1 cellular context compared by ENCODE assay signal in genomic region chr17:42798383-42799380, GRCh38.
TF ChIP-seq lines count a peak whose summit lies in the region.

Gene CNTD1, plus strand, starts transcription at chr17:42798861. Its CDS starts 207 bp downstream, at chr17:42799068.
Gene COA3, minus strand, starts transcription at chr17:42798704. Its CDS starts 23 bp downstream, at chr17:42798681.

TF ChIP-seq in H1, 55 proteins besides CTCF, POLR2A, EP300 and RAD21:
- no peak for TF ChIP-seq CBX5 (IDR thresholded peaks at IDR 0.05; ENCODE audit: low read depth, low read length)
- TF ChIP-seq, protein P1, sequence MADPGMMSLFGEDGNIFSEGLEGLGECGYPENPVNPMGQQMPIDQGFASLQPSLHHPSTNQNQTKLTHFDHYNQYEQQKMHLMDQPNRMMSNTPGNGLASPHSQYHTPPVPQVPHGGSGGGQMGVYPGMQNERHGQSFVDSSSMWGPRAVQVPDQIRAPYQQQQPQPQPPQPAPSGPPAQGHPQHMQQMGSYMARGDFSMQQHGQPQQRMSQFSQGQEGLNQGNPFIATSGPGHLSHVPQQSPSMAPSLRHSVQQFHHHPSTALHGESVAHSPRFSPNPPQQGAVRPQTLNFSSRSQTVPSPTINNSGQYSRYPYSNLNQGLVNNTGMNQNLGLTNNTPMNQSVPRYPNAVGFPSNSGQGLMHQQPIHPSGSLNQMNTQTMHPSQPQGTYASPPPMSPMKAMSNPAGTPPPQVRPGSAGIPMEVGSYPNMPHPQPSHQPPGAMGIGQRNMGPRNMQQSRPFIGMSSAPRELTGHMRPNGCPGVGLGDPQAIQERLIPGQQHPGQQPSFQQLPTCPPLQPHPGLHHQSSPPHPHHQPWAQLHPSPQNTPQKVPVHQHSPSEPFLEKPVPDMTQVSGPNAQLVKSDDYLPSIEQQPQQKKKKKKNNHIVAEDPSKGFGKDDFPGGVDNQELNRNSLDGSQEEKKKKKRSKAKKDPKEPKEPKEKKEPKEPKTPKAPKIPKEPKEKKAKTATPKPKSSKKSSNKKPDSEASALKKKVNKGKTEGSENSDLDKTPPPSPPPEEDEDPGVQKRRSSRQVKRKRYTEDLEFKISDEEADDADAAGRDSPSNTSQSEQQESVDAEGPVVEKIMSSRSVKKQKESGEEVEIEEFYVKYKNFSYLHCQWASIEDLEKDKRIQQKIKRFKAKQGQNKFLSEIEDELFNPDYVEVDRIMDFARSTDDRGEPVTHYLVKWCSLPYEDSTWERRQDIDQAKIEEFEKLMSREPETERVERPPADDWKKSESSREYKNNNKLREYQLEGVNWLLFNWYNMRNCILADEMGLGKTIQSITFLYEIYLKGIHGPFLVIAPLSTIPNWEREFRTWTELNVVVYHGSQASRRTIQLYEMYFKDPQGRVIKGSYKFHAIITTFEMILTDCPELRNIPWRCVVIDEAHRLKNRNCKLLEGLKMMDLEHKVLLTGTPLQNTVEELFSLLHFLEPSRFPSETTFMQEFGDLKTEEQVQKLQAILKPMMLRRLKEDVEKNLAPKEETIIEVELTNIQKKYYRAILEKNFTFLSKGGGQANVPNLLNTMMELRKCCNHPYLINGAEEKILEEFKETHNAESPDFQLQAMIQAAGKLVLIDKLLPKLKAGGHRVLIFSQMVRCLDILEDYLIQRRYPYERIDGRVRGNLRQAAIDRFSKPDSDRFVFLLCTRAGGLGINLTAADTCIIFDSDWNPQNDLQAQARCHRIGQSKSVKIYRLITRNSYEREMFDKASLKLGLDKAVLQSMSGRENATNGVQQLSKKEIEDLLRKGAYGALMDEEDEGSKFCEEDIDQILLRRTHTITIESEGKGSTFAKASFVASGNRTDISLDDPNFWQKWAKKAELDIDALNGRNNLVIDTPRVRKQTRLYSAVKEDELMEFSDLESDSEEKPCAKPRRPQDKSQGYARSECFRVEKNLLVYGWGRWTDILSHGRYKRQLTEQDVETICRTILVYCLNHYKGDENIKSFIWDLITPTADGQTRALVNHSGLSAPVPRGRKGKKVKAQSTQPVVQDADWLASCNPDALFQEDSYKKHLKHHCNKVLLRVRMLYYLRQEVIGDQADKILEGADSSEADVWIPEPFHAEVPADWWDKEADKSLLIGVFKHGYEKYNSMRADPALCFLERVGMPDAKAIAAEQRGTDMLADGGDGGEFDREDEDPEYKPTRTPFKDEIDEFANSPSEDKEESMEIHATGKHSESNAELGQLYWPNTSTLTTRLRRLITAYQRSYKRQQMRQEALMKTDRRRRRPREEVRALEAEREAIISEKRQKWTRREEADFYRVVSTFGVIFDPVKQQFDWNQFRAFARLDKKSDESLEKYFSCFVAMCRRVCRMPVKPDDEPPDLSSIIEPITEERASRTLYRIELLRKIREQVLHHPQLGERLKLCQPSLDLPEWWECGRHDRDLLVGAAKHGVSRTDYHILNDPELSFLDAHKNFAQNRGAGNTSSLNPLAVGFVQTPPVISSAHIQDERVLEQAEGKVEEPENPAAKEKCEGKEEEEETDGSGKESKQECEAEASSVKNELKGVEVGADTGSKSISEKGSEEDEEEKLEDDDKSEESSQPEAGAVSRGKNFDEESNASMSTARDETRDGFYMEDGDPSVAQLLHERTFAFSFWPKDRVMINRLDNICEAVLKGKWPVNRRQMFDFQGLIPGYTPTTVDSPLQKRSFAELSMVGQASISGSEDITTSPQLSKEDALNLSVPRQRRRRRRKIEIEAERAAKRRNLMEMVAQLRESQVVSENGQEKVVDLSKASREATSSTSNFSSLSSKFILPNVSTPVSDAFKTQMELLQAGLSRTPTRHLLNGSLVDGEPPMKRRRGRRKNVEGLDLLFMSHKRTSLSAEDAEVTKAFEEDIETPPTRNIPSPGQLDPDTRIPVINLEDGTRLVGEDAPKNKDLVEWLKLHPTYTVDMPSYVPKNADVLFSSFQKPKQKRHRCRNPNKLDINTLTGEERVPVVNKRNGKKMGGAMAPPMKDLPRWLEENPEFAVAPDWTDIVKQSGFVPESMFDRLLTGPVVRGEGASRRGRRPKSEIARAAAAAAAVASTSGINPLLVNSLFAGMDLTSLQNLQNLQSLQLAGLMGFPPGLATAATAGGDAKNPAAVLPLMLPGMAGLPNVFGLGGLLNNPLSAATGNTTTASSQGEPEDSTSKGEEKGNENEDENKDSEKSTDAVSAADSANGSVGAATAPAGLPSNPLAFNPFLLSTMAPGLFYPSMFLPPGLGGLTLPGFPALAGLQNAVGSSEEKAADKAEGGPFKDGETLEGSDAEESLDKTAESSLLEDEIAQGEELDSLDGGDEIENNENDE (IDR thresholded peaks at IDR 0.05; ENCODE audit: insufficient replicate concordance, low read length), result no peak
- TF ChIP-seq TEAD4 (IDR thresholded peaks at IDR 0.05; ENCODE audit: low read depth, low read length), result peak; percentile 22; the same call in 1 of the 2 replicates
- TF ChIP-seq ASH2L (IDR thresholded peaks at IDR 0.05; ENCODE audit: low read length), result peak; percentile 81
- no peak for TF ChIP-seq MAFK (IDR thresholded peaks at IDR 0.05; ENCODE audit: low read depth, low read length)
- no peak for TF ChIP-seq NANOG (IDR thresholded peaks at IDR 0.05; ENCODE audit: insufficient read depth, low read depth, low read length, poor library complexity, severe bottlenecking)
- TF ChIP-seq BRCA1 (IDR thresholded peaks at IDR 0.05; ENCODE audit: low read depth, low read length), result no peak
- TF ChIP-seq HDAC2 (IDR thresholded peaks at IDR 0.05; ENCODE audit: borderline replicate concordance in 1 of 2, low read depth in 2 of 2, low read length in 2 of 2), result peak; percentile 33 to 88; a peak in 3 of 4 replicates
- TF ChIP-seq MAX (IDR thresholded peaks at IDR 0.05), result peak; percentile 99
- no peak for TF ChIP-seq SIRT6 (IDR thresholded peaks at IDR 0.05; ENCODE audit: low read length)
- no peak for TF ChIP-seq SP4 (IDR thresholded peaks at IDR 0.05; ENCODE audit: low read length)
- TF ChIP-seq SIN3A (conservative IDR thresholded peaks at IDR 0.05 in 1 of 2, IDR thresholded peaks at IDR 0.05 in 1 of 2; ENCODE audit: low read depth in 1 of 2, low read length in 2 of 2), result peak; percentile 46 to 84; a peak in 2 of 4 replicates
- no peak for TF ChIP-seq JUND (IDR thresholded peaks at IDR 0.05; ENCODE audit: low read length)
- TF ChIP-seq FOSL1 (IDR thresholded peaks at IDR 0.05; ENCODE audit: insufficient read depth, low read depth, low read length), result no peak
- TF ChIP-seq CEBPB (IDR thresholded peaks at IDR 0.05; ENCODE audit: low read depth, low read length), result no peak
- no peak for TF ChIP-seq CBX8 (IDR thresholded peaks at IDR 0.05; ENCODE audit: borderline replicate concordance, low read depth, low read length)
- TF ChIP-seq BACH1 (IDR thresholded peaks at IDR 0.05; ENCODE audit: low read length), result 0 out of 2 replicates have a peak, but pooled peaks have one; percentile 51
- TF ChIP-seq ATF3 (IDR thresholded peaks at IDR 0.05; ENCODE audit: insufficient read depth, low read depth, low read length), result no peak
- no peak for TF ChIP-seq GABPA (IDR thresholded peaks at IDR 0.05; ENCODE audit: borderline replicate concordance, insufficient read depth, low read length)
- no peak for TF ChIP-seq RFX5 (IDR thresholded peaks at IDR 0.05; ENCODE audit: borderline replicate concordance, low read depth, low read length)
- no peak for TF ChIP-seq TCF12 (IDR thresholded peaks at IDR 0.05; ENCODE audit: low read depth, low read length)
- TF ChIP-seq HDAC6 (IDR thresholded peaks at IDR 0.05; ENCODE audit: low read depth, low read length), result no peak
- TF ChIP-seq JUN (IDR thresholded peaks at IDR 0.05; ENCODE audit: low read depth, low read length), result no peak
- peak; percentile 73 for TF ChIP-seq RNF2 (IDR thresholded peaks at IDR 0.05; ENCODE audit: borderline replicate concordance, low read depth, low read length, missing control alignments, poor library complexity, severe bottlenecking)
- no peak for TF ChIP-seq BCL11A (IDR thresholded peaks at IDR 0.05; ENCODE audit: low read depth in 2 of 2, low read length in 2 of 2)
- TF ChIP-seq KDM1A (IDR thresholded peaks at IDR 0.05; ENCODE audit: borderline replicate concordance, low read length), result peak; percentile 79
- TF ChIP-seq RBBP5 (IDR thresholded peaks at IDR 0.05; ENCODE audit: borderline replicate concordance, low read depth, low read length), result peak; percentile 82; the same call in 1 of the 2 replicates
- TF ChIP-seq SUZ12 (IDR thresholded peaks at IDR 0.05; ENCODE audit: low read length), result no peak
- TF ChIP-seq YY1 (IDR thresholded peaks at IDR 0.05; ENCODE audit: low read depth, low read length), result peak; percentile 96
- peak; percentile 84 for TF ChIP-seq KDM4A (IDR thresholded peaks at IDR 0.05; ENCODE audit: low read depth, low read length, severe bottlenecking)
- TF ChIP-seq TAF7 (optimal IDR thresholded peaks at IDR 0.05; ENCODE audit: borderline replicate concordance, low read depth, low read length), result no peak
- peak; percentile 60 for TF ChIP-seq SAP30 (IDR thresholded peaks at IDR 0.05; ENCODE audit: insufficient read depth, insufficient replicate concordance, low read length)
- peak; percentile 59; the same call in 1 of the 2 replicates for TF ChIP-seq SP1 (IDR thresholded peaks at IDR 0.05; ENCODE audit: low read depth, low read length)
- no peak for TF ChIP-seq CTBP2 (IDR thresholded peaks at IDR 0.05; ENCODE audit: borderline replicate concordance, insufficient read depth, insufficient read length, low read length)
- no peak for TF ChIP-seq NRF1 (IDR thresholded peaks at IDR 0.05; ENCODE audit: low read depth, low read length)
- peak; percentile 78 for TF ChIP-seq KDM5A (IDR thresholded peaks at IDR 0.05; ENCODE audit: low read length)
- TF ChIP-seq EZH2 (IDR thresholded peaks at IDR 0.05; ENCODE audit: low read depth, low read length, severe bottlenecking), result no peak
- TF ChIP-seq USF2 (IDR thresholded peaks at IDR 0.05; ENCODE audit: low read length), result no peak
- peak; percentile 70; the same call in 1 of the 2 replicates for TF ChIP-seq POLR2AphosphoS5 (IDR thresholded peaks at IDR 0.05; ENCODE audit: low read depth, low read length)
- peak; percentile 66 for TF ChIP-seq CREB1 (IDR thresholded peaks at IDR 0.05)
- no peak for TF ChIP-seq ZNF274 (IDR thresholded peaks at IDR 0.05; ENCODE audit: borderline replicate concordance, extremely low read depth, low read length)
- peak; percentile 61 for TF ChIP-seq CHD2 (IDR thresholded peaks at IDR 0.05; ENCODE audit: low read length)
- peak; percentile 77 for TF ChIP-seq SIX5 (IDR thresholded peaks at IDR 0.05; ENCODE audit: low read depth, low read length)
- no peak for TF ChIP-seq ATF2 (IDR thresholded peaks at IDR 0.05; ENCODE audit: low read length)
- no peak for TF ChIP-seq POU5F1 (IDR thresholded peaks at IDR 0.05; ENCODE audit: low read depth, low read length)
- no peak for TF ChIP-seq EGR1 (IDR thresholded peaks at IDR 0.05; ENCODE audit: borderline replicate concordance, low read depth, low read length)
- TF ChIP-seq CHD1 (IDR thresholded peaks at IDR 0.05; ENCODE audit: low read depth, low read length), result no peak
- TF ChIP-seq PHF8 (conservative IDR thresholded peaks at IDR 0.05; ENCODE audit: low read depth, low read length), result peak; percentile 72
- TF ChIP-seq RXRA (IDR thresholded peaks at IDR 0.05; ENCODE audit: insufficient read depth, low read depth, low read length), result no peak
- TF ChIP-seq TAF1 (IDR thresholded peaks at IDR 0.05; ENCODE audit: low read depth, low read length), result peak; percentile 65; the same call in 1 of the 2 replicates
- TF ChIP-seq TBP (IDR thresholded peaks at IDR 0.05; ENCODE audit: low read depth, low read length), result peak; percentile 62
- no peak for TF ChIP-seq SP2 (IDR thresholded peaks at IDR 0.05; ENCODE audit: low read length)
- no peak for TF ChIP-seq SRF (IDR thresholded peaks at IDR 0.05; ENCODE audit: low read depth, low read length)
- TF ChIP-seq GTF2F1 (IDR thresholded peaks at IDR 0.05; ENCODE audit: borderline replicate concordance, low read depth, low read length), result 0 out of 2 replicates have a peak, but pooled peaks have one; percentile 47
- TF ChIP-seq, protein P2, sequence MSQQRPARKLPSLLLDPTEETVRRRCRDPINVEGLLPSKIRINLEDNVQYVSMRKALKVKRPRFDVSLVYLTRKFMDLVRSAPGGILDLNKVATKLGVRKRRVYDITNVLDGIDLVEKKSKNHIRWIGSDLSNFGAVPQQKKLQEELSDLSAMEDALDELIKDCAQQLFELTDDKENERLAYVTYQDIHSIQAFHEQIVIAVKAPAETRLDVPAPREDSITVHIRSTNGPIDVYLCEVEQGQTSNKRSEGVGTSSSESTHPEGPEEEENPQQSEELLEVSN (IDR thresholded peaks at IDR 0.05), result peak; percentile 100
